1 cellular context compared by ENCODE assay signal in the genomic region with DNA sequence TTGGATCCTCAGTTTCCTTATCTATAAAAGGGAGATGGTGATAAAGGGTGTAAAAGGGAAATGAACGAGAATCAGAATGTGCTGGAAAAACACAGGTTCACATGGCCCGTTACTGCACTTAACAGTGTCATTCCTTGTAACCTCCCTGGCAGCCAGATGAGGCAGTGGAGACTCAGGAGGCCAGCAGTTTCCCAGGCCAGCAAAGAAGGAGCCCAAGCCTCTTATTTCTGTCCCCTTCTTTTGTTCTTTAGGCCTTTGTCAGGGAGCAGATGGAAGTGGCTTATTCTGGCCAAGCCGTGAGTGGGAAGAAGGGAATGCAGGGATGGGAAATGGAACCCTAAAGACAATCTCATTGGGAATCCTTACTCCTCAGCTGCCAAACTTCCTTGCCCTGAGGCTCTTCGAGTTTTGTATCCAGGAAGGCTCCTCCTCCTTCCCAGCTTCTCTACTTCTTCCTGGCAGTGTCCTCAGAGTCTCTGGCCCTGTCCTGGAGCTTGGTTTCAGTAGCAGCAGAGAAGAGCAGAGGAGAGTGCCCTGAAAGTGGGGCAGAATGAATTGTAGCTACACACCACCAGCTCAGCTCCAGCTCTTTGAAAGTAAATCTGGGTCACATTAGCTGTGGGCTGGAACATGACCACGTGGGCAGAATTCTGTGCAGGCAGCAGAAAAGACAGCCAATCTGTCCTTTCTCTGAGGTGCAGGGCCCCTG.
TF ChIP-seq lines count a peak whose summit lies in the region.

No MANE protein-coding gene starts in this region.

TF ChIP-seq in HEK293T, 16 proteins besides CTCF, POLR2A, EP300 and RAD21 (continued from another document):
- TF ChIP-seq ELF4 (IDR thresholded peaks at IDR 0.05) (no peak), FOXA1 (IDR thresholded peaks at IDR 0.05) (no peak), ARNT (IDR thresholded peaks at IDR 0.05) (no peak), ZNF384 (IDR thresholded peaks at IDR 0.05) (no peak), SUZ12 (IDR thresholded peaks at IDR 0.05) (no peak), BHLHE40 (IDR thresholded peaks at IDR 0.05; ENCODE audit: borderline replicate concordance) (no peak), LEF1 (IDR thresholded peaks at IDR 0.05; ENCODE audit: borderline replicate concordance) (no peak), SP1 (IDR thresholded peaks at IDR 0.05) (no peak), CTBP1 (IDR thresholded peaks at IDR 0.05; ENCODE audit: borderline replicate concordance) (no peak)
